ENCODE assay signal across 13 cellular contexts in the genomic region with DNA sequence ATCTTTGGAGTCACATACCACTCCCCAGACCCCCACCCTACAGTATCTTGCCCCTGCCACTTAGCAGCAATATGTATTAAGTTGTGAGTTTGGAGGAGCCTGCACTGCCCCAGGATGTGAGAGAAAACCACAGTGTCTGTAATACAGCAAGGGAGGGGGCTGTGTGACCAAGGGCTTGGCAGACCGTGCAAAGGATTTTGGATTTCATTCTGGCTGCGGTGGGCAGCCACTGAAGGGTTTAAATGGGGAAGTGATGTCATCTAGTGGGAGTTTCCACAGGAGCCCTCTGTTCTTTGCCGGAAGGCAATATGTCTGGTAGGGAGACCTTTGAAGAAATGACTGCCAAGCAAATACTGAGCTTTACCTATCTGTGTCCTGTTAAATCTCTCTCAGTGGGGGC.
DNase-seq lines count a peak whose midpoint lies in the region; ATAC-seq, FAIRE-seq and TF ChIP-seq lines count a peak whose summit lies in the region.
"Had no signal": no experiment of that assay in that cellular context is flagged by ENCODE, and none has a peak within 500 bp of the region (broad histone marks: within the 10 kb centered on the region; RNA-seq: fewer than 3 reads in every experiment).

No MANE protein-coding gene starts in this region.

- CTCF ChIA-PET in activated CD8-positive, alpha-beta T cell treated with anti-CD3 and anti-CD28 coated beads for 36 hours (lab: Charles Lee): no interaction called here

- DNase-seq in GM12892 (ENCODE audit: insufficient read length): peak; percentile 12
- DNase-seq in GM20000 (ENCODE audit: low spot score): peak; percentile 50
- DNase-seq in activated CD8-positive, alpha-beta T cell treated with anti-CD3 and anti-CD28 coated beads for 36 hours: peak; percentile 11
- DNase-seq in iPS-NIHi7 (ENCODE audit: extremely low spot score): no peak
- no peak for DNase-seq in coronary artery (ENCODE audit: low spot score)
- DNase-seq in COR-L47 (lab: John Stamatoyannopoulos, UW): no peak
- DNase-seq in midbrain (lab: John Stamatoyannopoulos, UW): no peak
- DNase-seq: GOT3; NCI-H2029; stimulated activated CD4-positive, alpha-beta T cell treated with anti-CD3 and anti-CD28 coated beads, Interleukin-15, amount 100 ng/mL, for 24 hours had no signal

- POLR2A ChIA-PET in activated CD8-positive, alpha-beta T cell treated with anti-CD3 and anti-CD28 coated beads for 36 hours (lab: Charles Lee): no interaction called here

- no peak overlapping the region for H3K27ac ChIP-seq in coronary artery

- TF ChIP-seq CTCF in GM20000 (IDR thresholded peaks at IDR 0.05; ENCODE audit: extremely low read depth, missing control alignments) (no peak), coronary artery (IDR thresholded peaks at IDR 0.05) (no peak)
- no peak for TF ChIP-seq CTCF in activated CD8-positive, alpha-beta T cell treated with anti-CD3 and anti-CD28 coated beads for 36 hours (IDR thresholded peaks at IDR 0.05)

- peak; percentile 90 for ATAC-seq in HG03139 (IDR thresholded peaks at IDR 0.05; ENCODE audit: unreplicated experiment)
- ATAC-seq in activated CD8-positive, alpha-beta T cell treated with anti-CD3 and anti-CD28 coated beads for 36 hours: peak; percentile 47

- FAIRE-seq in GM12892 (lab: Jason Lieb, UNC): no peak
- FAIRE-seq: endothelial cell of umbilical vein had no signal

- no peaks in the 10 kb centered on the region for H3K36me3 Mint-ChIP-seq in activated CD8-positive, alpha-beta T cell treated with anti-CD3 and anti-CD28 coated beads for 36 hours (ENCODE audit: low read depth)

- intact Hi-C loops in activated CD8-positive, alpha-beta T cell treated with anti-CD3 and anti-CD28 coated beads for 36 hours (cut with micrococcal nuclease): no loop called here

- no peaks in the 10 kb centered on the region for H3K9me3 Mint-ChIP-seq in activated CD8-positive, alpha-beta T cell treated with anti-CD3 and anti-CD28 coated beads for 36 hours

- TF ChIP-seq POLR2A in GM12892 (IDR thresholded peaks at IDR 0.05; ENCODE audit: low read depth, low read length): no peak

- peaks cover 7% of the 10 kb centered on the region for H3K27me3 Mint-ChIP-seq in activated CD8-positive, alpha-beta T cell treated with anti-CD3 and anti-CD28 coated beads for 36 hours

- H3K4me3 ChIP-seq in coronary artery: no peak overlapping the region
- H3K4me3 ChIP-seq: lung had no signal

- peaks cover 5% of the 10 kb centered on the region for H3K4me1 Mint-ChIP-seq in activated CD8-positive, alpha-beta T cell treated with anti-CD3 and anti-CD28 coated beads for 36 hours (ENCODE audit: low read depth)

- no peak overlapping the region for H3K4me3 Mint-ChIP-seq in activated CD8-positive, alpha-beta T cell treated with anti-CD3 and anti-CD28 coated beads for 36 hours

- no peak overlapping the region for H3K27ac Mint-ChIP-seq in activated CD8-positive, alpha-beta T cell treated with anti-CD3 and anti-CD28 coated beads for 36 hours

Comparison
In these comparisons a context has a peak if more than half of its experiments do, and no peak if none do; other contexts are left out.
1. DNase-seq: peak in GM12892 (single experiment), GM20000 (single experiment) and activated CD8-positive, alpha-beta T cell treated with anti-CD3 and anti-CD28 coated beads for 36 hours (single experiment); none in iPS-NIHi7 (single experiment), coronary artery (single experiment), COR-L47 (single experiment) and midbrain (single experiment).